Comparison of ENCODE assay signal across 1 cellular context in the genomic region with DNA sequence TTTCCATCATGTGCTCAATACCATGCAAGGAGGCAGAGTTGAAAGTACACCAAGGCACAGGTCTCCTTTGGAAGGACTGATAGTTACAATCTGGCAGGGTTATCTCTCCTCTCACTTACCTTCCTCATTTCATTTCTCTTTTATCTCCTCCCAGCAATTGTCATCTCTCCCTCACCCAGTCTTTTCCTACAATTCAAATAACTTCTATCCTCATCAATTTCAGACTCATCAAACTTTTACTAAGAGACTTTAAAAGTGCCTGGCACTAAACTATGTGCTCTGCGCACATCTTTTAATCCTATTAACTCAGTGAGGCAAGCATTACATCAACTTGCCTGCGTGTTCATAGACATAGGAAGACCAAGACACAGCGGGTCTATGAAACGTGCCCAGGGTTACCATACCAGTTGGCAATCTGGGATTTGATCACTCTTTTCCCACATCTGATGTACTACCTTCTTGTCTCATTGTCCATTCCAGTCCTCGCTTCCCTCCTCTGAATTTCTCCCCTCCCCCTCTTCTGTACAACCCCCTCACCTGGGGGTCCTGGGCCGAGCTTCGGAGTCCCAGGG.
TF ChIP-seq lines count a peak whose summit lies in the region.

No MANE protein-coding gene starts in this region.

TF ChIP-seq in HepG2, 621 proteins besides CTCF, POLR2A, EP300 and RAD21:
- TF ChIP-seq MEF2D (CRISPR knock-in tag; IDR thresholded peaks at IDR 0.05): 0 out of 2 replicates have a peak, but pooled peaks have one; percentile 10
- no peak for TF ChIP-seq NAIF1 (CRISPR knock-in tag; IDR thresholded peaks at IDR 0.05; ENCODE audit: borderline replicate concordance)
- TF ChIP-seq REPIN1 (CRISPR knock-in tag; IDR thresholded peaks at IDR 0.05; ENCODE audit: borderline replicate concordance, low read depth): 0 out of 2 replicates have a peak, but pooled peaks have one; percentile 18
- TF ChIP-seq, protein P1, sequence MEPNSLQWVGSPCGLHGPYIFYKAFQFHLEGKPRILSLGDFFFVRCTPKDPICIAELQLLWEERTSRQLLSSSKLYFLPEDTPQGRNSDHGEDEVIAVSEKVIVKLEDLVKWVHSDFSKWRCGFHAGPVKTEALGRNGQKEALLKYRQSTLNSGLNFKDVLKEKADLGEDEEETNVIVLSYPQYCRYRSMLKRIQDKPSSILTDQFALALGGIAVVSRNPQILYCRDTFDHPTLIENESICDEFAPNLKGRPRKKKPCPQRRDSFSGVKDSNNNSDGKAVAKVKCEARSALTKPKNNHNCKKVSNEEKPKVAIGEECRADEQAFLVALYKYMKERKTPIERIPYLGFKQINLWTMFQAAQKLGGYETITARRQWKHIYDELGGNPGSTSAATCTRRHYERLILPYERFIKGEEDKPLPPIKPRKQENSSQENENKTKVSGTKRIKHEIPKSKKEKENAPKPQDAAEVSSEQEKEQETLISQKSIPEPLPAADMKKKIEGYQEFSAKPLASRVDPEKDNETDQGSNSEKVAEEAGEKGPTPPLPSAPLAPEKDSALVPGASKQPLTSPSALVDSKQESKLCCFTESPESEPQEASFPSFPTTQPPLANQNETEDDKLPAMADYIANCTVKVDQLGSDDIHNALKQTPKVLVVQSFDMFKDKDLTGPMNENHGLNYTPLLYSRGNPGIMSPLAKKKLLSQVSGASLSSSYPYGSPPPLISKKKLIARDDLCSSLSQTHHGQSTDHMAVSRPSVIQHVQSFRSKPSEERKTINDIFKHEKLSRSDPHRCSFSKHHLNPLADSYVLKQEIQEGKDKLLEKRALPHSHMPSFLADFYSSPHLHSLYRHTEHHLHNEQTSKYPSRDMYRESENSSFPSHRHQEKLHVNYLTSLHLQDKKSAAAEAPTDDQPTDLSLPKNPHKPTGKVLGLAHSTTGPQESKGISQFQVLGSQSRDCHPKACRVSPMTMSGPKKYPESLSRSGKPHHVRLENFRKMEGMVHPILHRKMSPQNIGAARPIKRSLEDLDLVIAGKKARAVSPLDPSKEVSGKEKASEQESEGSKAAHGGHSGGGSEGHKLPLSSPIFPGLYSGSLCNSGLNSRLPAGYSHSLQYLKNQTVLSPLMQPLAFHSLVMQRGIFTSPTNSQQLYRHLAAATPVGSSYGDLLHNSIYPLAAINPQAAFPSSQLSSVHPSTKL (CRISPR knock-in tag; IDR thresholded peaks at IDR 0.05): no peak
- TF ChIP-seq DPF2 (CRISPR knock-in tag; IDR thresholded peaks at IDR 0.05; ENCODE audit: borderline replicate concordance, low read depth): no peak
- TF ChIP-seq NBN (conservative IDR thresholded peaks at IDR 0.05): no peak
- TF ChIP-seq ZC3H13 (CRISPR knock-in tag; IDR thresholded peaks at IDR 0.05): 0 out of 2 replicates have a peak, but pooled peaks have one; percentile 26
- TF ChIP-seq ZNF501 (CRISPR knock-in tag; IDR thresholded peaks at IDR 0.05): no peak
- 0 out of 2 replicates have a peak, but pooled peaks have one; percentile 1 for TF ChIP-seq ZSCAN12 (CRISPR knock-in tag; IDR thresholded peaks at IDR 0.05)
- TF ChIP-seq ZNF430 (CRISPR knock-in tag; IDR thresholded peaks at IDR 0.05): no peak
- TF ChIP-seq, protein P2, sequence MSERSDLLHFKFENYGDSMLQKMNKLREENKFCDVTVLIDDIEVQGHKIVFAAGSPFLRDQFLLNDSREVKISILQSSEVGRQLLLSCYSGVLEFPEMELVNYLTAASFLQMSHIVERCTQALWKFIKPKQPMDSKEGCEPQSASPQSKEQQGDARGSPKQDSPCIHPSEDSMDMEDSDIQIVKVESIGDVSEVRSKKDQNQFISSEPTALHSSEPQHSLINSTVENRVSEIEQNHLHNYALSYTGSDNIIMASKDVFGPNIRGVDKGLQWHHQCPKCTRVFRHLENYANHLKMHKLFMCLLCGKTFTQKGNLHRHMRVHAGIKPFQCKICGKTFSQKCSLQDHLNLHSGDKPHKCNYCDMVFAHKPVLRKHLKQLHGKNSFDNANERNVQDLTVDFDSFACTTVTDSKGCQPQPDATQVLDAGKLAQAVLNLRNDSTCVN (CRISPR knock-in tag; IDR thresholded peaks at IDR 0.05; ENCODE audit: borderline replicate concordance): 0 out of 2 replicates have a peak, but pooled peaks have one; percentile 29
- TF ChIP-seq TEAD2 (CRISPR knock-in tag; IDR thresholded peaks at IDR 0.05): 0 out of 2 replicates have a peak, but pooled peaks have one; percentile 40
- TF ChIP-seq AGO1 (IDR thresholded peaks at IDR 0.05; ENCODE audit: low read depth, low read length, poor library complexity, severe bottlenecking): no peak
- no peak for TF ChIP-seq ZFP36L2 (CRISPR knock-in tag; IDR thresholded peaks at IDR 0.05)
- TF ChIP-seq, protein P3, sequence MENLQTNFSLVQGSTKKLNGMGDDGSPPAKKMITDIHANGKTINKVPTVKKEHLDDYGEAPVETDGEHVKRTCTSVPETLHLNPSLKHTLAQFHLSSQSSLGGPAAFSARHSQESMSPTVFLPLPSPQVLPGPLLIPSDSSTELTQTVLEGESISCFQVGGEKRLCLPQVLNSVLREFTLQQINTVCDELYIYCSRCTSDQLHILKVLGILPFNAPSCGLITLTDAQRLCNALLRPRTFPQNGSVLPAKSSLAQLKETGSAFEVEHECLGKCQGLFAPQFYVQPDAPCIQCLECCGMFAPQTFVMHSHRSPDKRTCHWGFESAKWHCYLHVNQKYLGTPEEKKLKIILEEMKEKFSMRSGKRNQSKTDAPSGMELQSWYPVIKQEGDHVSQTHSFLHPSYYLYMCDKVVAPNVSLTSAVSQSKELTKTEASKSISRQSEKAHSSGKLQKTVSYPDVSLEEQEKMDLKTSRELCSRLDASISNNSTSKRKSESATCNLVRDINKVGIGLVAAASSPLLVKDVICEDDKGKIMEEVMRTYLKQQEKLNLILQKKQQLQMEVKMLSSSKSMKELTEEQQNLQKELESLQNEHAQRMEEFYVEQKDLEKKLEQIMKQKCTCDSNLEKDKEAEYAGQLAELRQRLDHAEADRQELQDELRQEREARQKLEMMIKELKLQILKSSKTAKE (CRISPR knock-in tag; IDR thresholded peaks at IDR 0.05; ENCODE audit: borderline replicate concordance): 0 out of 2 replicates have a peak, but pooled peaks have one; percentile 23
- no peak for TF ChIP-seq ZZZ3 (CRISPR knock-in tag; IDR thresholded peaks at IDR 0.05; ENCODE audit: borderline replicate concordance)
- TF ChIP-seq ZFP90 (CRISPR knock-in tag; IDR thresholded peaks at IDR 0.05; ENCODE audit: borderline replicate concordance): peak; percentile 61; the same call in 1 of the 2 replicates
- TF ChIP-seq, protein P4, sequence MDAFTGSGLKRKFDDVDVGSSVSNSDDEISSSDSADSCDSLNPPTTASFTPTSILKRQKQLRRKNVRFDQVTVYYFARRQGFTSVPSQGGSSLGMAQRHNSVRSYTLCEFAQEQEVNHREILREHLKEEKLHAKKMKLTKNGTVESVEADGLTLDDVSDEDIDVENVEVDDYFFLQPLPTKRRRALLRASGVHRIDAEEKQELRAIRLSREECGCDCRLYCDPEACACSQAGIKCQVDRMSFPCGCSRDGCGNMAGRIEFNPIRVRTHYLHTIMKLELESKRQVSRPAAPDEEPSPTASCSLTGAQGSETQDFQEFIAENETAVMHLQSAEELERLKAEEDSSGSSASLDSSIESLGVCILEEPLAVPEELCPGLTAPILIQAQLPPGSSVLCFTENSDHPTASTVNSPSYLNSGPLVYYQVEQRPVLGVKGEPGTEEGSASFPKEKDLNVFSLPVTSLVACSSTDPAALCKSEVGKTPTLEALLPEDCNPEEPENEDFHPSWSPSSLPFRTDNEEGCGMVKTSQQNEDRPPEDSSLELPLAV (CRISPR knock-in tag; conservative IDR thresholded peaks at IDR 0.05; ENCODE audit: low read depth): no peak
- TF ChIP-seq, protein P5, sequence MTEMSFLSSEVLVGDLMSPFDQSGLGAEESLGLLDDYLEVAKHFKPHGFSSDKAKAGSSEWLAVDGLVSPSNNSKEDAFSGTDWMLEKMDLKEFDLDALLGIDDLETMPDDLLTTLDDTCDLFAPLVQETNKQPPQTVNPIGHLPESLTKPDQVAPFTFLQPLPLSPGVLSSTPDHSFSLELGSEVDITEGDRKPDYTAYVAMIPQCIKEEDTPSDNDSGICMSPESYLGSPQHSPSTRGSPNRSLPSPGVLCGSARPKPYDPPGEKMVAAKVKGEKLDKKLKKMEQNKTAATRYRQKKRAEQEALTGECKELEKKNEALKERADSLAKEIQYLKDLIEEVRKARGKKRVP (CRISPR knock-in tag; IDR thresholded peaks at IDR 0.05): peak in 1 of 2 experiments; percentile 40; a peak in 1 of 4 replicates
- TF ChIP-seq, protein P6, sequence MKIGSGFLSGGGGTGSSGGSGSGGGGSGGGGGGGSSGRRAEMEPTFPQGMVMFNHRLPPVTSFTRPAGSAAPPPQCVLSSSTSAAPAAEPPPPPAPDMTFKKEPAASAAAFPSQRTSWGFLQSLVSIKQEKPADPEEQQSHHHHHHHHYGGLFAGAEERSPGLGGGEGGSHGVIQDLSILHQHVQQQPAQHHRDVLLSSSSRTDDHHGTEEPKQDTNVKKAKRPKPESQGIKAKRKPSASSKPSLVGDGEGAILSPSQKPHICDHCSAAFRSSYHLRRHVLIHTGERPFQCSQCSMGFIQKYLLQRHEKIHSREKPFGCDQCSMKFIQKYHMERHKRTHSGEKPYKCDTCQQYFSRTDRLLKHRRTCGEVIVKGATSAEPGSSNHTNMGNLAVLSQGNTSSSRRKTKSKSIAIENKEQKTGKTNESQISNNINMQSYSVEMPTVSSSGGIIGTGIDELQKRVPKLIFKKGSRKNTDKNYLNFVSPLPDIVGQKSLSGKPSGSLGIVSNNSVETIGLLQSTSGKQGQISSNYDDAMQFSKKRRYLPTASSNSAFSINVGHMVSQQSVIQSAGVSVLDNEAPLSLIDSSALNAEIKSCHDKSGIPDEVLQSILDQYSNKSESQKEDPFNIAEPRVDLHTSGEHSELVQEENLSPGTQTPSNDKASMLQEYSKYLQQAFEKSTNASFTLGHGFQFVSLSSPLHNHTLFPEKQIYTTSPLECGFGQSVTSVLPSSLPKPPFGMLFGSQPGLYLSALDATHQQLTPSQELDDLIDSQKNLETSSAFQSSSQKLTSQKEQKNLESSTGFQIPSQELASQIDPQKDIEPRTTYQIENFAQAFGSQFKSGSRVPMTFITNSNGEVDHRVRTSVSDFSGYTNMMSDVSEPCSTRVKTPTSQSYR (CRISPR knock-in tag; IDR thresholded peaks at IDR 0.05; ENCODE audit: borderline replicate concordance): peak; percentile 52
- TF ChIP-seq HNRNPLL (IDR thresholded peaks at IDR 0.05; ENCODE audit: low read depth, low read length, poor library complexity, severe bottlenecking): no peak
- no peak for TF ChIP-seq THYN1 (CRISPR knock-in tag; IDR thresholded peaks at IDR 0.05; ENCODE audit: borderline replicate concordance, low read depth)
